13 cellular contexts compared by ENCODE assay signal in the genomic region with DNA sequence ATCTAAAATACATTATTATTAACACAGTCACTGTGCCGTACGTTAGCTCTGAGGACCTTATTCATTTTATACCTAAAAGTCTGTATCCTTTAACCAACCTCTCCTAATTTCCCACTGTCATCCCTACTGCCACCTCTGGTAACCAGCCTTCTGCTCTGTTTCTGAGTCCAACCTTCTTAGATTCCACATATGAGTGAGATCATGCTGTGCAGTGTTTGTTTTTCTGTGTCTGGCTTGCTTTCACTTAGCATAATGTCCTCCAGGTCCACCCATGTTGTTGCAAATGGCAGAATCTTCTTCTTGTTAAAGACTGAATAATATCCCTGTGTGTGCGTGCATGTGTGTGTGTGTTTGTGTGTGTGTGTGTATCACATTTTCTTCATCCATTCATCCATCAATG.
DNase-seq lines count a peak whose midpoint lies in the region; ATAC-seq and TF ChIP-seq lines count a peak whose summit lies in the region.
"Had no signal": no experiment of that assay in that cellular context is flagged by ENCODE, and none has a peak within 500 bp of the region (broad histone marks: within the 10 kb centered on the region; RNA-seq: fewer than 3 reads in every experiment).

No MANE protein-coding gene starts in this region.

- H3K27ac ChIP-seq in PC-3 (ENCODE audit: low read length) = no peak overlapping the region
- H3K27ac ChIP-seq in esophagus squamous epithelium = no peak overlapping the region
- H3K27ac ChIP-seq in gastrocnemius medialis = no peak overlapping the region
- H3K27ac ChIP-seq: adrenal gland had no signal

- POLR2A ChIA-PET in PC-3 (lab: Charles Lee; ENCODE audit: unreplicated experiment) = no interaction called here

- no peak overlapping the region for H2AFZ ChIP-seq in PC-3 (ENCODE audit: low read length)

- TF ChIP-seq POLR2A in esophagus squamous epithelium (IDR thresholded peaks at IDR 0.05) = no peak
- no peak for TF ChIP-seq POLR2A in gastrocnemius medialis (IDR thresholded peaks at IDR 0.05)

- H3K9ac ChIP-seq in PC-3 (ENCODE audit: low read length) = no peak overlapping the region

- no TSS peak for BruUV-seq in PC-3 (replicated peaks; lab: Mats Ljungman, UMichigan)

- no peak for TF ChIP-seq CTCF in PC-3 (conservative IDR thresholded peaks at IDR 0.05; ENCODE audit: low read depth, low read length)
- no peak for TF ChIP-seq CTCF in esophagus squamous epithelium (IDR thresholded peaks at IDR 0.05)
- no peak for TF ChIP-seq CTCF in gastrocnemius medialis (IDR thresholded peaks at IDR 0.05 in 4 of 5, conservative IDR thresholded peaks at IDR 0.05 in 1 of 5)

- H3K9me2 ChIP-seq in PC-3 (replicated peaks; ENCODE audit: low read length) = no peaks in the 10 kb centered on the region

- WGBS in esophagus squamous epithelium, 2 donors = 68 to 86% methylated on average over 3 of the region's 3 CpGs

- H3K4me2 ChIP-seq in PC-3 (ENCODE audit: low read length) = no peak overlapping the region

- DNase-seq in COLO668 (lab: John Stamatoyannopoulos, UW; ENCODE audit: unreplicated experiment) = peak; percentile 38
- DNase-seq in NCI-H1092 (lab: John Stamatoyannopoulos, UW) = peak; percentile 27
- DNase-seq in PC-3 = no peak
- peak; percentile 32 for DNase-seq in hepatic stellate cell (ENCODE audit: low spot score)
- no peak for DNase-seq in esophagus squamous epithelium (lab: John Stamatoyannopoulos, UW)
- DNase-seq in gastrocnemius medialis = no peak
- DNase-seq in effector CD8-positive, alpha-beta T cell (lab: John Stamatoyannopoulos, UW) = no peak
- no peak for DNase-seq in D341Med (ENCODE audit: low spot score)
- DNase-seq: activated CD8-positive, alpha-beta memory T cell treated with anti-CD3 and anti-CD28 coated beads, Interleukin-2, amount 10 ng/mL, durations not matched to agents 7 days and 5 days; erythroblast; stimulated activated CD4-positive, alpha-beta T cell treated with anti-CD3 and anti-CD28 coated beads, Interleukin-15, amount 100 ng/mL, for 24 hours had no signal

- H3K79me2 ChIP-seq in PC-3 (ENCODE audit: low read length) = no peaks in the 10 kb centered on the region

- H3K36me3 ChIP-seq in PC-3 (ENCODE audit: low read depth, low read length) (no peaks in the 10 kb centered on the region), esophagus squamous epithelium (no peaks in the 10 kb centered on the region), gastrocnemius medialis (no peaks in the 10 kb centered on the region)
- H3K36me3 ChIP-seq: adrenal gland had no signal

- no peaks in the 10 kb centered on the region for H3F3A ChIP-seq in PC-3 (ENCODE audit: low read length, unreplicated experiment)

- ATAC-seq in PC-3 (peak; percentile 66; the same call in 1 of the 2 replicates), gastrocnemius medialis (no peak)
- ATAC-seq: activated CD8-positive, alpha-beta memory T cell treated with anti-CD3 and anti-CD28 coated beads, Interleukin-2, amount 10 ng/mL, durations not matched to agents 7 days and 5 days; stimulated activated effector memory CD8-positive, alpha-beta T cell treated with anti-CD3 and anti-CD28 coated beads, Interleukin-12 subunit alpha, Interleukin-12 subunit beta, amount 100 ng/mL, for 72 hours had no signal

- in situ Hi-C loops in gastrocnemius medialis (cut with MboI; ENCODE audit: low sequenced_read_pairs in 4 of 4) = no loop called here

- no peaks in the 10 kb centered on the region for H4K20me1 ChIP-seq in PC-3 (ENCODE audit: low read length)

- H3K27me3 ChIP-seq in PC-3 (ENCODE audit: low read length) (no peaks in the 10 kb centered on the region), esophagus squamous epithelium (no peaks in the 10 kb centered on the region), gastrocnemius medialis (no peaks in the 10 kb centered on the region)
- H3K27me3 ChIP-seq: adrenal gland had no signal

- CTCF ChIA-PET in PC-3 (lab: Charles Lee) = no interaction called here

- H3K4me1 ChIP-seq in PC-3 (ENCODE audit: insufficient read depth, low read length) = no peaks in the 10 kb centered on the region
- H3K4me1 ChIP-seq in esophagus squamous epithelium = peaks cover 0 to 8% (median 0%) of the 10 kb centered on the region in 3 donors
- no peaks in the 10 kb centered on the region for H3K4me1 ChIP-seq in gastrocnemius medialis
- H3K4me1 ChIP-seq: adrenal gland had no signal

- H3K4me3 ChIP-seq in PC-3 (ENCODE audit: low read length) (no peak overlapping the region), esophagus squamous epithelium (no peak overlapping the region), gastrocnemius medialis (no peak overlapping the region)
- H3K4me3 ChIP-seq: adrenal gland had no signal

- no peaks in the 10 kb centered on the region for H3K9me3 ChIP-seq in PC-3 (ENCODE audit: low read length)
- H3K9me3 ChIP-seq in esophagus squamous epithelium = no peaks in the 10 kb centered on the region
- H3K9me3 ChIP-seq in gastrocnemius medialis = no peaks in the 10 kb centered on the region
- H3K9me3 ChIP-seq: adrenal gland had no signal

- intact Hi-C loops in PC-3 (cut with micrococcal nuclease) = no loop called here
- intact Hi-C loops in esophagus squamous epithelium (cut with DNase I) = no loop called here
- intact Hi-C loops in gastrocnemius medialis (cut with DNase I; ENCODE audit: low total_unique reads) = no loop called here

Comparison
In these comparisons a context has a peak if more than half of its experiments do, and no peak if none do; other contexts are left out.
1. DNase-seq: peak in COLO668 (single experiment), NCI-H1092 (single experiment) and hepatic stellate cell (single experiment); none in PC-3 (single experiment), esophagus squamous epithelium (single experiment), gastrocnemius medialis (0 of 2), effector CD8-positive, alpha-beta T cell (single experiment) and D341Med (single experiment).